Comparison of ENCODE assay signal across 8 cellular contexts in the genomic region with DNA sequence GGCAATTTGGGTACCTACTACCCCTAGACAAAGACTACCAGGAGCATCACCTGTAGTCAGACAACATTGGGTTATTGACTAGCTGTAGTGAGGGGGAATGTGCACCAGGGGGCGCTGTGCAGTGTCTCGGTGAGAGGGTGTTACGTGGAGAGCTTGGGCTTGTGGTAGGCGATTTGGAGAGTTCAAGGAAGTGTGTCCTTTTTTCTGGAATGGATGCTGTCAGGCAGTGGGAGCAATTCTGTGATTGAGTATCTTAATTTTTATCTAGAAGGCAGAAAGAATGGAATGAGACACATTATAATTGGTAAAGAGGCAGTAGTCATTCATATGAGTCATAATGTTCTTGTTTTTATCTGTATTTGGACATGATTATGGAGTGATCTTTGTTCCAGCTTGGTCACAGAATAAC.
DNase-seq lines count a peak whose midpoint lies in the region; ATAC-seq and TF ChIP-seq lines count a peak whose summit lies in the region.

No MANE protein-coding gene starts in this region.

- H3K4me1 ChIP-seq in mammary epithelial cell (ENCODE audit: insufficient read depth, low read length) (peaks cover 7% of the 10 kb centered on the region), upper lobe of left lung (no peaks in the 10 kb centered on the region)

- DNase-seq in AG09319 (ENCODE audit: extremely low read depth, low read depth) (no peak), GM13976 (ENCODE audit: low spot score) (peak; percentile 36), SK-N-DZ (ENCODE audit: low spot score) (peak; percentile 36), mammary epithelial cell (peak; percentile 46), medulla oblongata (ENCODE audit: extremely low spot score) (peak; percentile 5), upper lobe of left lung (no peak)

- H3K4me2 ChIP-seq in mammary epithelial cell (ENCODE audit: insufficient read depth, low read depth, low read length) = peak overlapping the region; percentile 3

- peak; percentile 33 for TF ChIP-seq CTCF in AG09319 (IDR thresholded peaks at IDR 0.05; ENCODE audit: low read depth, low read length)
- peak; percentile 44 for TF ChIP-seq CTCF in GM13976 (IDR thresholded peaks at IDR 0.05; ENCODE audit: borderline replicate concordance, control extremely low read depth, extremely low read depth, insufficient read depth, missing control alignments)
- TF ChIP-seq CTCF in mammary epithelial cell (conservative IDR thresholded peaks at IDR 0.05 in 1 of 2, IDR thresholded peaks at IDR 0.05 in 1 of 2; ENCODE audit: extremely low read depth in 1 of 2, insufficient read depth in 1 of 2, low read depth in 1 of 2, low read length in 2 of 2) = peak; percentile 90 to 97
- TF ChIP-seq CTCF in upper lobe of left lung (IDR thresholded peaks at IDR 0.05) = peak in 5 of 6 experiments; percentile 32 to 59 (median 46)

- no peak overlapping the region for H3K9ac ChIP-seq in mammary epithelial cell (ENCODE audit: insufficient read depth, low read length)

- H3K27ac ChIP-seq in mammary epithelial cell (ENCODE audit: insufficient read depth, low read depth, low read length) (no peak overlapping the region), upper lobe of left lung (no peak overlapping the region)

- H3K9me3 ChIP-seq in mammary epithelial cell (replicated peaks; ENCODE audit: insufficient read depth, low read length) = no peaks in the 10 kb centered on the region
- no peaks in the 10 kb centered on the region for H3K9me3 ChIP-seq in upper lobe of left lung

- intact Hi-C loops in mammary epithelial cell (cut with micrococcal nuclease) = loop anchor here (1.0 to 5.0 kb wide), 4 partner anchors 42 to 91 kb away; no protein-coding TSS in a partner anchor

- peak; percentile 82 for ATAC-seq in HG03095 (IDR thresholded peaks at IDR 0.05; ENCODE audit: unreplicated experiment)
- peak in 1 of 2 donors; percentile 84 for ATAC-seq in upper lobe of left lung (ENCODE audit: low FRiP score in 2 of 2)
- no peak for ATAC-seq in GM18907 (IDR thresholded peaks at IDR 0.05; ENCODE audit: unreplicated experiment)

- TF ChIP-seq EP300 in upper lobe of left lung (IDR thresholded peaks at IDR 0.05) = no peak

- H2AFZ ChIP-seq in mammary epithelial cell (ENCODE audit: low read depth, low read length) = no peak overlapping the region

- in situ Hi-C loops in GM13976 (cut with MboI; ENCODE audit: low sequenced_read_pairs, unreplicated experiment) (no loop called here), mammary epithelial cell (cut with MboI; ENCODE audit: low sequenced_read_pairs in 2 of 2) (loop anchor here (5.0 to 10.0 kb wide), 2 partner anchors 87 to 89 kb away; no protein-coding TSS in a partner anchor)

- H3K27me3 ChIP-seq in mammary epithelial cell (ENCODE audit: insufficient read depth, low read length) (no peaks in the 10 kb centered on the region), upper lobe of left lung (no peaks in the 10 kb centered on the region)

- no peaks in the 10 kb centered on the region for H3K36me3 ChIP-seq in mammary epithelial cell (ENCODE audit: insufficient read depth, low read length)
- no peaks in the 10 kb centered on the region for H3K36me3 ChIP-seq in upper lobe of left lung

- no peaks in the 10 kb centered on the region for H4K20me1 ChIP-seq in mammary epithelial cell (ENCODE audit: insufficient read depth, low read length)

- dilution Hi-C loops in mammary epithelial cell (cut with HindIII; ENCODE audit: low sequenced_read_pairs) = no loop called here

- H3K79me2 ChIP-seq in mammary epithelial cell (ENCODE audit: insufficient read depth, low read length) = no peaks in the 10 kb centered on the region

- H3K4me3 ChIP-seq in mammary epithelial cell (replicated peaks in 1 of 3; ENCODE audit: insufficient read depth in 1 of 3, low read depth in 2 of 3, low read length in 3 of 3) = no peak overlapping the region
- H3K4me3 ChIP-seq in upper lobe of left lung = no peak overlapping the region

- no peak for TF ChIP-seq POLR2A in upper lobe of left lung (IDR thresholded peaks at IDR 0.05)

- no TSS peak for BruUV-seq in mammary epithelial cell (replicated peaks; lab: Mats Ljungman, UMichigan)

- WGBS in mammary epithelial cell (ENCODE audit: low coverage, missing lambda C conversion rate) = 0% methylated on average over 4 of the region's 4 CpGs
- WGBS in upper lobe of left lung, 2 donors = 3 to 4% methylated on average over 4 of the region's 4 CpGs

- CTCF ChIA-PET in mammary epithelial cell (lab: Charles Lee; ENCODE audit: low non-redundant PET) = interaction anchor here (0.6 to 1.4 kb wide), 2 partner anchors 90 to 954 kb away, joined by 5 to 9 read pairs; no protein-coding TSS in a partner anchor

Comparison
In these comparisons a context has a peak if more than half of its experiments do, and no peak if none do; other contexts are left out.
1. DNase-seq: peak in GM13976 (single experiment), SK-N-DZ (single experiment), mammary epithelial cell (single experiment) and medulla oblongata (single experiment); none in AG09319 (single experiment) and upper lobe of left lung (0 of 2).
2. CTCF ChIP-seq: peak in every context shown above with its lines; median percentile 94 in mammary epithelial cell; 46 in upper lobe of left lung; 44 in GM13976; 33 in AG09319.